Comparison of ENCODE assay signal across 8 cellular contexts in genomic region chr3:169772951-169773816, GRCh38. TPM values are rescaled to one million over a fixed set of nuclear protein-coding genes. Genes with fewer than 3 reads are reported as not detected.
DNase-seq lines count a peak whose midpoint lies in the region; ATAC-seq and TF ChIP-seq lines count a peak whose summit lies in the region.

MYNN (plus strand) TSS chr3:169773396; CDS start chr3:169774296, 900 bp downstream.

- H2AFZ ChIP-seq in osteoblast (ENCODE audit: low read length): peak within 1 kb of the TSS; percentile 99

- H3K27ac ChIP-seq in HEK293 (ENCODE audit: extremely low read depth, low read depth, low read length): peak within 1 kb of the TSS; percentile 64
- peak within 1 kb of the TSS; percentile 95 for H3K27ac ChIP-seq in SK-N-MC
- peak within 1 kb of the TSS; percentile 95 for H3K27ac ChIP-seq in osteoblast (ENCODE audit: low read depth, low read length)
- peak within 1 kb of the TSS; percentile 98 to 99 for H3K27ac ChIP-seq in thoracic aorta

- H4K20me1 ChIP-seq in osteoblast (ENCODE audit: insufficient read depth, low read length): peaks cover 21% of the 10 kb centered on the region

- peak within 1 kb of the TSS; percentile 99 for H3K4me2 ChIP-seq in osteoblast (ENCODE audit: insufficient read depth, low read length)

- H3K9me3 ChIP-seq in HEK293 (ENCODE audit: control insufficient read depth, insufficient read depth, low read depth, low read length) (no peaks in the 10 kb centered on the region), SK-N-MC (ENCODE audit: low read depth, low read length) (no peaks in the 10 kb centered on the region), osteoblast (ENCODE audit: low read depth, low read length) (no peaks in the 10 kb centered on the region), thoracic aorta (no peaks in the 10 kb centered on the region)

- H3K4me3 ChIP-seq in HEK293 (ENCODE audit: low read depth, low read length) (peak within 1 kb of the TSS; percentile 93), SK-N-MC (peak within 1 kb of the TSS; percentile 85), osteoblast (ENCODE audit: insufficient read depth, low read length) (peak within 1 kb of the TSS; percentile 100), thoracic aorta (peak within 1 kb of the TSS; percentile 89)

- POLR2A ChIA-PET in HEK293 (lab: Yijun Ruan, JAX): interaction anchor here (0.8 to 2.6 kb wide), 3 partner anchors 39 to 626 kb away, joined by 3 to 6 read pairs (median 4); partner anchors contain the start of genes LRRC34, LRRIQ4 and SEC62

- peak; percentile 85 for ATAC-seq in thoracic aorta (ENCODE audit: insufficient number of reproducible peaks, low FRiP score, low read depth)

- peak within 1 kb of the TSS; percentile 99 for H3K9ac ChIP-seq in SK-N-MC (ENCODE audit: insufficient read length)

- H3K36me3 ChIP-seq in HEK293 (ENCODE audit: control insufficient read depth in 2 of 2, insufficient read depth in 1 of 2, low read length in 2 of 2) (peaks cover 3 to 38% of the 10 kb centered on the region in 2 experiments), SK-N-MC (ENCODE audit: insufficient read depth, low read length) (peaks cover 44% of the 10 kb centered on the region), osteoblast (ENCODE audit: insufficient read depth, low read length) (peaks cover 32% of the 10 kb centered on the region), thoracic aorta (peaks cover 15% of the 10 kb centered on the region)

- peak; percentile 64 for DNase-seq in GM04503 (ENCODE audit: low read depth)
- peak; percentile 88 for DNase-seq in MV-4-11 (lab: John Stamatoyannopoulos, UW)
- DNase-seq in SK-N-MC (ENCODE audit: low read depth, low spot score): no peak
- DNase-seq in activated naive CD4-positive, alpha-beta T cell treated with anti-CD3 and anti-CD28 coated beads, Interleukin-2, amount 50 U/mL, for 16 hours: peak; percentile 91
- DNase-seq in glomerular visceral epithelial cell (ENCODE audit: extremely low spot score): peak; percentile 86
- DNase-seq in osteoblast (ENCODE audit: insufficient read length, low spot score, missing footprints): peak; percentile 86
- peak; percentile 74 for DNase-seq in thoracic aorta (ENCODE audit: low spot score)

- H3K4me1 ChIP-seq in HEK293 (ENCODE audit: control insufficient read depth, insufficient read depth, low read length): no peaks in the 10 kb centered on the region
- H3K4me1 ChIP-seq in osteoblast (ENCODE audit: insufficient read depth, low read length): peaks cover 12% of the 10 kb centered on the region
- H3K4me1 ChIP-seq in thoracic aorta (ENCODE audit: control insufficient read depth in 1 of 2, low read depth in 2 of 2): peaks cover 20 to 24% of the 10 kb centered on the region in 2 donors

- CTCF ChIA-PET in HEK293 (lab: Yijun Ruan, JAX): interaction anchor here (0.6 to 0.8 kb wide), 4 partner anchors 10 to 200 kb away, joined by 3 read pairs; no protein-coding TSS in a partner anchor

- no peak; the same call in 1 of the 2 replicates for TF ChIP-seq CTCF in HEK293 (tag by site-specific recombination; IDR thresholded peaks at IDR 0.05)
- peak; percentile 24 for TF ChIP-seq CTCF in osteoblast (IDR thresholded peaks at IDR 0.05; ENCODE audit: extremely low read depth, low read depth, low read length)
- no peak for TF ChIP-seq CTCF in thoracic aorta (IDR thresholded peaks at IDR 0.05)

- H3K79me2 ChIP-seq in osteoblast (ENCODE audit: insufficient read depth, low read length): peaks cover 49% of the 10 kb centered on the region

- H3K27me3 ChIP-seq in osteoblast (ENCODE audit: insufficient read depth, low read length) (no peaks in the 10 kb centered on the region), thoracic aorta (replicated peaks; ENCODE audit: insufficient read depth) (no peaks in the 10 kb centered on the region)

TF ChIP-seq in HEK293, 187 proteins besides CTCF, POLR2A, EP300 and RAD21 (continues in another document):
- TF ChIP-seq PRDM1 (tag by site-specific recombination; IDR thresholded peaks at IDR 0.05) (peak; percentile 92), PRDM10 (tag by site-specific recombination; IDR thresholded peaks at IDR 0.05) (peak; percentile 48; the same call in 1 of the 2 replicates), ZNF692 (tag by site-specific recombination; IDR thresholded peaks at IDR 0.05) (peak; percentile 9), SCRT1 (tag by site-specific recombination; IDR thresholded peaks at IDR 0.05; ENCODE audit: borderline replicate concordance) (peak; percentile 53; the same call in 1 of the 2 replicates), ZBTB17 (tag by site-specific recombination; IDR thresholded peaks at IDR 0.05) (peak; percentile 87), KLF17 (tag by site-specific recombination; IDR thresholded peaks at IDR 0.05) (peak; percentile 74; the same call in 1 of the 2 replicates), TCF7L2 (IDR thresholded peaks at IDR 0.05; ENCODE audit: borderline replicate concordance, low read depth, low read length) (no peak)

RNA-seq across cellular contexts. Expression of gene MYNN, which starts in this region (rescaled TPM):
- total RNA-seq in osteoblast (22.1 and 26.8 TPM in 2 replicates), thoracic aorta (10 to 100 TPM; 10.8 to 14.3 TPM)
